ENCODE assay signal across 14 cellular contexts in genomic region chr5:142829821-142830220, GRCh38. TPM values are rescaled to one million over a fixed set of nuclear protein-coding genes. Genes with fewer than 3 reads are reported as not detected.
DNase-seq lines count a peak whose midpoint lies in the region; ATAC-seq and TF ChIP-seq lines count a peak whose summit lies in the region.
"Had no signal": no experiment of that assay in that cellular context is flagged by ENCODE, and none has a peak within 500 bp of the region (broad histone marks: within the 10 kb centered on the region; RNA-seq: fewer than 3 reads in every experiment).

No MANE protein-coding gene starts in this region.

- peaks cover 87% of the 10 kb centered on the region for H3K4me1 ChIP-seq in Panc1 (ENCODE audit: control insufficient read depth, insufficient read depth, low read length)

- no peak for TF ChIP-seq CTCF in Panc1 (IDR thresholded peaks at IDR 0.05)
- TF ChIP-seq CTCF in foreskin fibroblast (IDR thresholded peaks at IDR 0.05; ENCODE audit: low read depth, low read length) = no peak

- BruUV-seq in Panc1 (replicated peaks; lab: Mats Ljungman, UMichigan) = no TSS peak

- H3K9me3 ChIP-seq in Panc1 (ENCODE audit: control insufficient read depth, insufficient read depth, low read depth, low read length) = no peaks in the 10 kb centered on the region
- H3K9me3 ChIP-seq: BLaER1 treated with 17β-estradiol and CSF1 and Interleukin-3, amounts not matched to agents 10 nM and 100 nM had no signal

- POLR2A ChIA-PET in Panc1 (lab: Charles Lee) = no interaction called here

- CTCF ChIA-PET in Panc1 (lab: Charles Lee) = interaction anchor here (1.3 kb wide), 1 partner anchor 116 kb away, joined by 3 read pairs; no protein-coding TSS in a partner anchor

- in situ Hi-C loops in Panc1 (cut with HindIII; ENCODE audit: low pct_unique_long_range_greater_than_20kb, low sequenced_read_pairs) = no loop called here

- DNase-seq in EH (ENCODE audit: low read depth) (peak; percentile 76), Panc1 (ENCODE audit: low read depth, low spot score) (no peak), foreskin fibroblast (peak; percentile 52 to 65), renal cortical epithelial cell (ENCODE audit: low read depth) (peak; percentile 57), HuH-7.5 (ENCODE audit: low spot score) (no peak), NCI-H146 (lab: John Stamatoyannopoulos, UW) (no peak)
- DNase-seq: NCI-H2171 treated with DMSO at 0.1 percent for 48 hours; stimulated activated CD4-positive, alpha-beta T cell treated with anti-CD3 and anti-CD28 coated beads, Interleukin-4, amount 100 ng/mL, for 24 hours; SW 1271 had no signal

- H3K4me3 ChIP-seq in Panc1 (ENCODE audit: low read depth in 2 of 2, low read length in 2 of 2) = no peak overlapping the region
- H3K4me3 ChIP-seq in foreskin fibroblast (ENCODE audit: low read depth in 1 of 2, low read length in 2 of 2) = no peak overlapping the region
- H3K4me3 ChIP-seq: BLaER1 treated with 17β-estradiol and CSF1 and Interleukin-3, amounts not matched to agents 10 nM and 100 nM had no signal

- no peaks in the 10 kb centered on the region for H3K27me3 ChIP-seq in Panc1 (ENCODE audit: control insufficient read depth, insufficient read depth, low read length)
- H3K27me3 ChIP-seq: BLaER1 treated with 17β-estradiol and CSF1 and Interleukin-3, amounts not matched to agents 10 nM and 100 nM had no signal

- ATAC-seq in Panc1 (no peak), GM21423 (IDR thresholded peaks at IDR 0.05; ENCODE audit: unreplicated experiment) (no peak), HG02798 (IDR thresholded peaks at IDR 0.05; ENCODE audit: poor library complexity, unreplicated experiment) (no peak)
- ATAC-seq: activated CD4-positive, CD25-positive, alpha-beta regulatory T cell treated with anti-CD3 and anti-CD28 coated beads, Interleukin-2, amount 50 U/mL, for 24 hours; stimulated activated effector memory CD8-positive, alpha-beta T cell treated with anti-CD3 and anti-CD28 coated beads, Interleukin-12 subunit alpha, Interleukin-12 subunit beta, amount 100 ng/mL, for 72 hours had no signal

- H3K36me3 ChIP-seq in Panc1 (ENCODE audit: control insufficient read depth, insufficient read depth, low read length) = no peaks in the 10 kb centered on the region

- intact Hi-C loops in Panc1 (cut with micrococcal nuclease; ENCODE audit: unreplicated experiment) = no loop called here

- peak overlapping the region; percentile 99 for H3K27ac ChIP-seq in Panc1 (ENCODE audit: low read length)
- H3K27ac ChIP-seq: BLaER1 treated with 17β-estradiol and CSF1 and Interleukin-3, amounts not matched to agents 10 nM and 100 nM had no signal

RNA-seq across cellular contexts. Expression of gene ARHGAP26, which starts 59.6 kb away (rescaled TPM):
- total RNA-seq in Panc1 (2021; ENCODE audit: unreplicated experiment) (65.5 TPM), renal cortical epithelial cell (7.3 and 10.4 TPM in 2 replicates)
- polyA plus RNA-seq in Panc1 (2012; ENCODE audit: insufficient read length) = 24.0 TPM

Comparison
In these comparisons a context has a peak if more than half of its experiments do, and no peak if none do; other contexts are left out.
1. DNase-seq: peak in EH (single experiment), foreskin fibroblast (2 of 2) and renal cortical epithelial cell (single experiment); none in Panc1 (single experiment), HuH-7.5 (single experiment) and NCI-H146 (single experiment).